ENCODE assay signal across 18 cellular contexts in genomic region chr17:79153367-79154130, GRCh38.
DNase-seq lines count a peak whose midpoint lies in the region; ATAC-seq, FAIRE-seq and TF ChIP-seq lines count a peak whose summit lies in the region.
"Had no signal": no experiment of that assay in that cellular context is flagged by ENCODE, and none has a peak within 500 bp of the region (broad histone marks: within the 10 kb centered on the region; RNA-seq: fewer than 3 reads in every experiment).

No MANE protein-coding gene starts in this region.

- H2BK5ac ChIP-seq in IMR-90 (ENCODE audit: low read depth, low read length, poor library complexity, severe bottlenecking) (no peak overlapping the region), neuronal stem cell (ENCODE audit: low read length) (no peak overlapping the region)

- H4K8ac ChIP-seq in IMR-90 (ENCODE audit: low read depth in 2 of 2, low read length in 2 of 2) (no peak overlapping the region), neuronal stem cell (ENCODE audit: low read depth, low read length) (no peak overlapping the region)

- H2BK120ac ChIP-seq in IMR-90 (ENCODE audit: low read depth, low read length) (no peak overlapping the region), neuronal stem cell (ENCODE audit: low read depth, low read length) (peak overlapping the region; percentile 93)

- in situ Hi-C loops in IMR-90 (cut with MboI; ENCODE audit: low sequenced_read_pairs) (no loop called here), K562 (cut with MboI) (no loop called here)

- no peak overlapping the region for H3K27ac ChIP-seq in CD4-positive, CD25-positive, alpha-beta regulatory T cell (ENCODE audit: insufficient read depth, low read length, poor library complexity, severe bottlenecking)
- H3K27ac ChIP-seq in IMR-90 (ENCODE audit: insufficient read depth, low read length) = no peak overlapping the region
- H3K27ac ChIP-seq in K562 (ENCODE audit: extremely low read depth, low read depth, low read length) = no peak overlapping the region
- no peak overlapping the region for H3K27ac ChIP-seq in neuronal stem cell (replicated peaks; ENCODE audit: low read length)
- H3K27ac ChIP-seq: C4-2B had no signal

- peak overlapping the region in 2 of 3 donors; percentile 15 to 74 for H3K27ac Mint-ChIP-seq in CD4-positive, CD25-positive, alpha-beta regulatory T cell
- H3K27ac Mint-ChIP-seq in activated CD4-positive, alpha-beta T cell treated with anti-CD3 and anti-CD28 coated beads, Interleukin-2, amount 10 ng/mL, durations not matched to agents 7 days and 5 days = no peak overlapping the region
- H3K27ac Mint-ChIP-seq in T-helper 17 cell = no peak overlapping the region
- H3K27ac Mint-ChIP-seq: CD4-positive, alpha-beta memory T cell had no signal

- no peak overlapping the region for H4K5ac ChIP-seq in IMR-90 (ENCODE audit: low read depth, low read length)

- peaks cover 0 to 2% (median 0%) of the 10 kb centered on the region in 7 donors for H3K9me3 Mint-ChIP-seq in CD4-positive, CD25-positive, alpha-beta regulatory T cell
- no peaks in the 10 kb centered on the region for H3K9me3 Mint-ChIP-seq in activated CD4-positive, alpha-beta T cell treated with anti-CD3 and anti-CD28 coated beads, Interleukin-2, amount 10 ng/mL, durations not matched to agents 7 days and 5 days

- H3K79me1 ChIP-seq in IMR-90 (ENCODE audit: low read depth in 1 of 2, low read length in 2 of 2) (no peaks in the 10 kb centered on the region), neuronal stem cell (ENCODE audit: low read depth, low read length) (no peaks in the 10 kb centered on the region)

- H2AK5ac ChIP-seq in IMR-90 (ENCODE audit: low read depth, low read length) (no peak overlapping the region), neuronal stem cell (ENCODE audit: low read depth, low read length) (no peak overlapping the region)

- TF ChIP-seq RAD21 in IMR-90 (IDR thresholded peaks at IDR 0.05; ENCODE audit: low read length) = no peak
- no peak for TF ChIP-seq RAD21 in K562 (CRISPR knock-in tag; conservative IDR thresholded peaks at IDR 0.05 in 1 of 2, IDR thresholded peaks at IDR 0.05 in 1 of 2)

- no peak overlapping the region for H3K4ac ChIP-seq in IMR-90 (ENCODE audit: low read depth, low read length)
- no peak overlapping the region for H3K4ac ChIP-seq in neuronal stem cell (ENCODE audit: low read length)

- no peaks in the 10 kb centered on the region for H3K36me3 ChIP-seq in CD4-positive, CD25-positive, alpha-beta regulatory T cell (ENCODE audit: control insufficient read depth, insufficient read depth, low read length)
- no peaks in the 10 kb centered on the region for H3K36me3 ChIP-seq in IMR-90 (ENCODE audit: control insufficient read depth, insufficient read depth, low read length)
- no peaks in the 10 kb centered on the region for H3K36me3 ChIP-seq in K562 (ENCODE audit: control insufficient read depth, insufficient read depth, low read length)
- no peaks in the 10 kb centered on the region for H3K36me3 ChIP-seq in neuronal stem cell (replicated peaks in 1 of 2; ENCODE audit: control insufficient read depth in 2 of 2, insufficient read depth in 2 of 2, low read length in 2 of 2)

- no peak overlapping the region for H2BK20ac ChIP-seq in IMR-90 (ENCODE audit: low read depth, low read length)

- H3K14ac ChIP-seq in IMR-90 (replicated peaks; ENCODE audit: low read depth, low read length) = no peak overlapping the region
- no peak overlapping the region for H3K14ac ChIP-seq in neuronal stem cell (ENCODE audit: low read length)

- H3K23ac ChIP-seq in IMR-90 (ENCODE audit: low read depth, low read length) (no peak overlapping the region), neuronal stem cell (ENCODE audit: low read depth, low read length, poor library complexity) (no peak overlapping the region)

- no peak overlapping the region for H3K56ac ChIP-seq in IMR-90 (ENCODE audit: extremely low read depth, insufficient read depth, low read length)

- BruUV-seq in IMR-90 (replicated peaks; lab: Mats Ljungman, UMichigan) = no TSS peak
- BruUV-seq in K562 (replicated peaks; lab: Mats Ljungman, UMichigan) = no TSS peak

- no peaks in the 10 kb centered on the region for H3K9me3 ChIP-seq in CD4-positive, CD25-positive, alpha-beta regulatory T cell (ENCODE audit: control insufficient read depth in 2 of 2, low read length in 2 of 2)
- H3K9me3 ChIP-seq in IMR-90 (ENCODE audit: control insufficient read depth, insufficient read depth, low read length) = no peaks in the 10 kb centered on the region
- H3K9me3 ChIP-seq in K562 (replicated peaks; ENCODE audit: control insufficient read depth, insufficient read depth, low read depth, low read length) = no peaks in the 10 kb centered on the region
- H3K9me3 ChIP-seq in neuronal stem cell (replicated peaks in 1 of 2; ENCODE audit: control insufficient read depth in 2 of 2, insufficient read depth in 1 of 2, low read depth in 1 of 2, low read length in 2 of 2) = no peaks in the 10 kb centered on the region
- no peaks in the 10 kb centered on the region for H3K9me3 ChIP-seq in T-helper 17 cell (ENCODE audit: control insufficient read depth, low read length, poor library complexity, severe bottlenecking)

- no peak overlapping the region for H3K4me2 ChIP-seq in IMR-90 (ENCODE audit: low read depth, low read length)
- H3K4me2 ChIP-seq in K562 (ENCODE audit: insufficient read depth, low read length) = no peak overlapping the region
- H3K4me2 ChIP-seq in neuronal stem cell (ENCODE audit: insufficient read depth, low read length, poor library complexity, severe bottlenecking) = no peak overlapping the region

- intact Hi-C loops in IMR-90 (cut with micrococcal nuclease) = no loop called here
- intact Hi-C loops in K562 (cut with micrococcal nuclease) = no loop called here

- CTCF ChIA-PET in IMR-90 (lab: Yijun Ruan, JAX) (interaction anchor here (0.7 kb wide), 1 partner anchor 14 kb away, joined by 3 read pairs; no protein-coding TSS in a partner anchor), K562 (lab: Yijun Ruan, JAX; ENCODE audit: low intra/inter-chr PET ratio) (no interaction called here)
- CTCF ChIA-PET in activated CD4-positive, alpha-beta T cell treated with anti-CD3 and anti-CD28 coated beads, Interleukin-2, amount 10 ng/mL, durations not matched to agents 7 days and 5 days (lab: Charles Lee) = no interaction called here

- no peak overlapping the region for H2AFZ ChIP-seq in IMR-90 (replicated peaks; ENCODE audit: low read length, poor library complexity)
- H2AFZ ChIP-seq in K562 (ENCODE audit: low read depth, low read length) = no peak overlapping the region
- H2AFZ ChIP-seq in neuronal stem cell (ENCODE audit: low read length) = no peak overlapping the region

- DNase-seq in CD4-positive, CD25-positive, alpha-beta regulatory T cell = no peak
- DNase-seq in IMR-90 (no peak), K562 (ENCODE audit: extremely low read depth in 1 of 4, low spot score in 3 of 4) (no peak), neuronal stem cell (ENCODE audit: low spot score) (no peak), T-helper 17 cell (no peak), AML-193 (lab: John Stamatoyannopoulos, UW) (no peak)
- DNase-seq in activated CD4-positive, alpha-beta T cell treated with anti-CD3 and anti-CD28 coated beads, Interleukin-2, amount 10 ng/mL, durations not matched to agents 7 days and 5 days = no peak
- DNase-seq: ACHN; CD4-positive, alpha-beta memory T cell; DMS153; DMS79; GDM1; Karpas-422; KBM-7 had no signal

- H2BK15ac ChIP-seq in IMR-90 (ENCODE audit: low read depth, low read length) = no peak overlapping the region
- H2BK15ac ChIP-seq in neuronal stem cell (ENCODE audit: low read length) = no peak overlapping the region

- H2AK9ac ChIP-seq in IMR-90 (replicated peaks; ENCODE audit: low read depth, low read length, poor library complexity) = peak overlapping the region; percentile 50

- no peaks in the 10 kb centered on the region for H3K79me2 ChIP-seq in K562 (ENCODE audit: control insufficient read depth, insufficient read depth, low read length)

- H4K20me1 ChIP-seq in IMR-90 (ENCODE audit: insufficient read depth, low read length) (no peaks in the 10 kb centered on the region), K562 (replicated peaks; ENCODE audit: control insufficient read depth, insufficient read depth, low read length) (peaks cover 23% of the 10 kb centered on the region)

- no peaks in the 10 kb centered on the region for H3K27me3 Mint-ChIP-seq in CD4-positive, CD25-positive, alpha-beta regulatory T cell
- peaks cover 2% of the 10 kb centered on the region for H3K27me3 Mint-ChIP-seq in activated CD4-positive, alpha-beta T cell treated with anti-CD3 and anti-CD28 coated beads, Interleukin-2, amount 10 ng/mL, durations not matched to agents 7 days and 5 days
- H3K27me3 Mint-ChIP-seq in T-helper 17 cell = peaks cover 6% of the 10 kb centered on the region

- no peaks in the 10 kb centered on the region for H3K27me3 ChIP-seq in CD4-positive, CD25-positive, alpha-beta regulatory T cell (ENCODE audit: control insufficient read depth, insufficient read depth, low read length)
- peaks cover 3% of the 10 kb centered on the region; the same call in 1 of the 2 replicates for H3K27me3 ChIP-seq in IMR-90 (ENCODE audit: control insufficient read depth, insufficient read depth, low read length)
- peaks cover 3 to 49% of the 10 kb centered on the region in 2 experiments; a peak in 3 of 5 replicates for H3K27me3 ChIP-seq in K562 (ENCODE audit: control insufficient read depth in 2 of 2, insufficient read depth in 2 of 2, low read length in 2 of 2)
- peaks cover 0 to 44% (median 0%) of the 10 kb centered on the region in 3 experiments for H3K27me3 ChIP-seq in neuronal stem cell (ENCODE audit: control insufficient read depth in 3 of 3, insufficient read depth in 3 of 3, low read depth in 1 of 3, low read length in 3 of 3)

- no peak for TF ChIP-seq EP300 in K562 (IDR thresholded peaks at IDR 0.05; ENCODE audit: low read length)

- no peak overlapping the region for H3K9ac ChIP-seq in IMR-90 (ENCODE audit: low read depth, low read length)
- H3K9ac ChIP-seq in K562 (ENCODE audit: insufficient read depth in 1 of 2, low read depth in 2 of 2, low read length in 2 of 2) = no peak overlapping the region
- no peak overlapping the region for H3K9ac ChIP-seq in neuronal stem cell (ENCODE audit: low read depth, low read length, poor library complexity)

- TF ChIP-seq POLR2A in IMR-90 (IDR thresholded peaks at IDR 0.05; ENCODE audit: low read depth, low read length) (no peak), K562 (conservative IDR thresholded peaks at IDR 0.05) (no peak)

- ATAC-seq in CD4-positive, CD25-positive, alpha-beta regulatory T cell (ENCODE audit: low read depth in 2 of 2) = no peak
- ATAC-seq in IMR-90 (ENCODE audit: low read depth) (no peak), K562 (no peak), T-helper 17 cell (no peak)
- ATAC-seq: HCT116 had no signal

- H3K9me1 ChIP-seq in IMR-90 (ENCODE audit: insufficient read depth, low read length) (no peaks in the 10 kb centered on the region), K562 (ENCODE audit: control insufficient read depth, insufficient read depth, low read length) (no peaks in the 10 kb centered on the region)

- H4K91ac ChIP-seq in IMR-90 (ENCODE audit: insufficient read depth, low read depth, low read length) = no peak overlapping the region
- no peak overlapping the region for H4K91ac ChIP-seq in neuronal stem cell (ENCODE audit: low read depth, low read length, poor library complexity)

- POLR2A ChIA-PET in IMR-90 (lab: Charles Lee; ENCODE audit: unreplicated experiment) (no interaction called here), K562 (lab: Yijun Ruan, JAX) (no interaction called here)
- POLR2A ChIA-PET in activated CD4-positive, alpha-beta T cell treated with anti-CD3 and anti-CD28 coated beads, Interleukin-2, amount 10 ng/mL, durations not matched to agents 7 days and 5 days (lab: Charles Lee) = no interaction called here

- no peak for FAIRE-seq in K562 (lab: Jason Lieb, UNC)
- FAIRE-seq: H54, HTR-8/SVneo had no signal

- dilution Hi-C loops in IMR-90 (cut with HindIII; ENCODE audit: low sequenced_read_pairs, unreplicated experiment) = no loop called here

- 35% methylated on average over 7 of the region's 14 CpGs; no CpG with 5 or more reads in 1 of the 2 experiments for WGBS in IMR-90 (ENCODE audit: extremely low coverage in 2 of 2, insufficient read length in 1 of 2), 2 experiments
- under 1% methylated on average over 11 of the region's 14 CpGs for WGBS in K562 (ENCODE audit: insufficient coverage, low coverage, missing lambda C conversion rate)
- WGBS in neuronal stem cell (ENCODE audit: extremely low coverage in 2 of 2, insufficient read length in 2 of 2, insufficient replicate concordance in 1 of 2), 2 donors = no CpG with 5 or more reads among the region's 14 CpGs

- no peaks in the 10 kb centered on the region for H3K4me1 ChIP-seq in CD4-positive, CD25-positive, alpha-beta regulatory T cell (ENCODE audit: control insufficient read depth, insufficient read depth, low read length, poor library complexity, severe bottlenecking)
- no peaks in the 10 kb centered on the region for H3K4me1 ChIP-seq in IMR-90 (ENCODE audit: control insufficient read depth, insufficient read depth, low read length)
- H3K4me1 ChIP-seq in K562 (replicated peaks in 1 of 2; ENCODE audit: control insufficient read depth in 2 of 2, insufficient read depth in 2 of 2, low read length in 2 of 2) = peaks cover 0 to 2% of the 10 kb centered on the region in 2 experiments; a peak in 1 of 5 replicates
- peaks cover 0 to 7% of the 10 kb centered on the region in 2 donors for H3K4me1 ChIP-seq in neuronal stem cell (ENCODE audit: control insufficient read depth in 2 of 2, insufficient read depth in 1 of 2, low read depth in 1 of 2, low read length in 2 of 2)

- no peak overlapping the region for H2BK12ac ChIP-seq in neuronal stem cell (ENCODE audit: low read length)

- no peak overlapping the region for H3K4me3 Mint-ChIP-seq in CD4-positive, CD25-positive, alpha-beta regulatory T cell
- H3K4me3 Mint-ChIP-seq in activated CD4-positive, alpha-beta T cell treated with anti-CD3 and anti-CD28 coated beads, Interleukin-2, amount 10 ng/mL, durations not matched to agents 7 days and 5 days = no peak overlapping the region
- H3K4me3 Mint-ChIP-seq in T-helper 17 cell = no peak overlapping the region
- H3K4me3 Mint-ChIP-seq: CD4-positive, alpha-beta memory T cell had no signal

- H3K4me1 Mint-ChIP-seq in CD4-positive, CD25-positive, alpha-beta regulatory T cell = no peaks in the 10 kb centered on the region
- no peaks in the 10 kb centered on the region for H3K4me1 Mint-ChIP-seq in activated CD4-positive, alpha-beta T cell treated with anti-CD3 and anti-CD28 coated beads, Interleukin-2, amount 10 ng/mL, durations not matched to agents 7 days and 5 days
- peaks cover 3% of the 10 kb centered on the region for H3K4me1 Mint-ChIP-seq in T-helper 17 cell
- H3K4me1 Mint-ChIP-seq: CD4-positive, alpha-beta memory T cell had no signal

- no peak overlapping the region for H3K18ac ChIP-seq in IMR-90 (ENCODE audit: low read depth, low read length)
- H3K18ac ChIP-seq in neuronal stem cell (ENCODE audit: low read length) = peak overlapping the region; percentile 25

- no peak overlapping the region for H3K4me3 ChIP-seq in CD4-positive, CD25-positive, alpha-beta regulatory T cell (ENCODE audit: low read depth, low read length)
- H3K4me3 ChIP-seq in IMR-90 (ENCODE audit: insufficient read depth, low read depth, low read length) (no peak overlapping the region), K562 (no peak overlapping the region), neuronal stem cell (ENCODE audit: low read length in 2 of 2) (no peak overlapping the region)

- TF ChIP-seq CTCF in IMR-90 (conservative IDR thresholded peaks at IDR 0.05; ENCODE audit: low read depth, low read length) (no peak), K562 (IDR thresholded peaks at IDR 0.05 in 2 of 3, conservative IDR thresholded peaks at IDR 0.05 in 1 of 3; ENCODE audit: insufficient read depth in 2 of 3, low read depth in 1 of 3, low read length in 3 of 3) (no peak)

- no peaks in the 10 kb centered on the region for H3K36me3 Mint-ChIP-seq in CD4-positive, CD25-positive, alpha-beta regulatory T cell
- H3K36me3 Mint-ChIP-seq in activated CD4-positive, alpha-beta T cell treated with anti-CD3 and anti-CD28 coated beads, Interleukin-2, amount 10 ng/mL, durations not matched to agents 7 days and 5 days (ENCODE audit: low read depth) = no peaks in the 10 kb centered on the region
- no peaks in the 10 kb centered on the region for H3K36me3 Mint-ChIP-seq in T-helper 17 cell (ENCODE audit: low read depth)
- H3K36me3 Mint-ChIP-seq: CD4-positive, alpha-beta memory T cell had no signal

Comparison
In these comparisons a context has a peak if more than half of its experiments do, and no peak if none do; other contexts are left out.
1. H3K27ac Mint-ChIP-seq: peak in CD4-positive, CD25-positive, alpha-beta regulatory T cell (2 of 3); none in activated CD4-positive, alpha-beta T cell treated with anti-CD3 and anti-CD28 coated beads, Interleukin-2, amount 10 ng/mL, durations not matched to agents 7 days and 5 days (single experiment) and T-helper 17 cell (single experiment).